Comparison of ENCODE assay signal across 32 cellular contexts in the genomic region with DNA sequence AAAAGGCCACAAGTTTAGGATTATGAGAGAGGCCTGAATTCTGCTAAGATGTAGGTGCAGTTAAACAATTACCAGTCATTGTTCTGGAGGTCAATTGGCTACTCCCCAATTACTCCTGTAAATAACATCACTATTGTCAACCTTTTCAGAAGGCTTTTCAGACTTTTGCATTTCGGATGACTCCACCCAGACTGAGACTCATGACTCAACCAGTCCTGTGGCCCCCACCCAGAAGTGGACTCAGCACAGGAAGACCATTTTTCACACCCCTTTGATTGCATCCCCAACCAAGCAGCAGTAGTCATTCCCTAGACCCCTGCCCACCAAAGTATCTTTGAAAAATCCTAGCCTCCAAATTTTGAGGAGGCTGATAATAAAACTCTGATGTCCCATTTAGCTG.
"Had no signal": no experiment of that assay in that cellular context is flagged by ENCODE, and none has a peak within 500 bp of the region (broad histone marks: within the 10 kb centered on the region; RNA-seq: fewer than 3 reads in every experiment).

No MANE protein-coding gene starts in this region.

- H3K4me1 ChIP-seq: ascending aorta, suprapubic skin had no signal

- H3K27ac Mint-ChIP-seq: activated CD4-positive, alpha-beta memory T cell treated with anti-CD3 and anti-CD28 coated beads for 36 hours; activated CD4-positive, alpha-beta T cell treated with anti-CD3 and anti-CD28 coated beads, Interleukin-2, amount 10 ng/mL, durations not matched to agents 24 days and 14 days; activated naive CD4-positive, alpha-beta T cell treated with anti-CD3 and anti-CD28 coated beads for 36 hours; activated naive CD8-positive, alpha-beta T cell treated with anti-CD3 and anti-CD28 coated beads for 36 hours; activated T-helper 1 cell treated with anti-CD3 and anti-CD28 coated beads, Interleukin-12 subunit alpha, Interleukin-12 subunit beta, Interleukin-2, Interleukin-4 antibody, amounts not matched to agents 30 ng/mL and 10 ng/mL and 1 ng/mL, durations not matched to agents 14 hours and 24 hours and 36 hours; dendritic cell treated with granulocyte-macrophage colony-stimulating factor and Interleukin-4, amounts not matched to agents 40 ng/mL and 50 ng/mL, for 4 days; natural killer cell treated with Interleukin-12 subunit alpha and Interleukin-12 subunit beta and Interleukin-15 and Interleukin-18, amount 100 ng/mL, for 72 hours; stimulated activated memory B cell treated with anti-CD40 and anti-IgM and Interleukin-4, amounts not matched to agents 10 μg/mL and 1 μg/mL and 100 μg/mL, for 72 hours; T-helper 17 cell had no signal

- DNase-seq: activated CD4-positive, alpha-beta memory T cell treated with anti-CD3 and anti-CD28 coated beads for 36 hours; activated CD4-positive, alpha-beta T cell treated with anti-CD3 and anti-CD28 coated beads, Interleukin-2, amount 10 ng/mL, durations not matched to agents 24 days and 14 days; activated CD4-positive, CD25-positive, alpha-beta regulatory T cell treated with anti-CD3 and anti-CD28 coated beads, Interleukin-2, amount 50 U/mL, for 72 hours; activated CD8-positive, alpha-beta memory T cell treated with anti-CD3 and anti-CD28 coated beads, Interleukin-2, amount 50 U/mL, for 4 hours; activated effector memory CD4-positive, alpha-beta T cell treated with anti-CD3 and anti-CD28 coated beads, Interleukin-2, amount 50 U/mL, for 16 hours; activated naive CD4-positive, alpha-beta T cell treated with anti-CD3 and anti-CD28 coated beads for 36 hours; activated naive CD8-positive, alpha-beta T cell treated with anti-CD3 and anti-CD28 coated beads for 36 hours; activated T-cell treated with anti-CD3 and anti-CD28 coated beads, Interleukin-2, amount 50 U/mL, for 1 hour; adrenal gland; effector memory CD4-positive, alpha-beta T cell; foreskin melanocyte; islet precursor cell; left cardiac atrium; midbrain; stimulated activated CD4-positive, alpha-beta T cell treated with anti-CD3 and anti-CD28 coated beads, Interleukin-1b, Interleukin-23, amount 100 ng/mL, for 48 hours; stimulated activated CD4-positive, alpha-beta T cell treated with anti-CD3 and anti-CD28 coated beads, Interleukin-4, amount 100 ng/mL, for 4 hours; stimulated activated CD8-positive, alpha-beta memory T cell treated with anti-CD3 and anti-CD28 coated beads, Interleukin-4, amount 100 ng/mL, for 48 hours; stomach; T-helper 17 cell; T1000 had no signal

- H3K4me3 Mint-ChIP-seq: activated CD4-positive, alpha-beta memory T cell treated with anti-CD3 and anti-CD28 coated beads for 36 hours; activated CD4-positive, alpha-beta T cell treated with anti-CD3 and anti-CD28 coated beads, Interleukin-2, amount 10 ng/mL, durations not matched to agents 24 days and 14 days; activated naive CD4-positive, alpha-beta T cell treated with anti-CD3 and anti-CD28 coated beads for 36 hours; activated naive CD8-positive, alpha-beta T cell treated with anti-CD3 and anti-CD28 coated beads for 36 hours; activated T-helper 1 cell treated with anti-CD3 and anti-CD28 coated beads, Interleukin-12 subunit alpha, Interleukin-12 subunit beta, Interleukin-2, Interleukin-4 antibody, amounts not matched to agents 30 ng/mL and 10 ng/mL and 1 ng/mL, durations not matched to agents 14 hours and 24 hours and 36 hours; brain; dendritic cell treated with granulocyte-macrophage colony-stimulating factor and Interleukin-4, amounts not matched to agents 40 ng/mL and 50 ng/mL, for 4 days; natural killer cell treated with Interleukin-12 subunit alpha and Interleukin-12 subunit beta and Interleukin-15 and Interleukin-18, amount 100 ng/mL, for 72 hours; stimulated activated memory B cell treated with anti-CD40 and anti-IgM and Interleukin-4, amounts not matched to agents 10 μg/mL and 1 μg/mL and 100 μg/mL, for 72 hours; T-helper 17 cell had no signal

- H3K9me3 ChIP-seq: adrenal gland, ascending aorta, right atrium auricular region, stomach, suprapubic skin, tibial nerve had no signal

- ATAC-seq: esophagus mucosa; left cardiac atrium; natural killer cell treated with Interleukin-12 subunit alpha and Interleukin-12 subunit beta and Interleukin-15 and Interleukin-18, amount 100 ng/mL, for 72 hours; stimulated activated memory B cell treated with anti-CD40 and anti-IgM and Interleukin-4, amounts not matched to agents 10 μg/mL and 1 μg/mL and 100 μg/mL, for 72 hours; T-helper 17 cell had no signal

- H3K27me3 Mint-ChIP-seq: activated CD4-positive, alpha-beta memory T cell treated with anti-CD3 and anti-CD28 coated beads for 36 hours; activated CD4-positive, alpha-beta T cell treated with anti-CD3 and anti-CD28 coated beads, Interleukin-2, amount 10 ng/mL, durations not matched to agents 24 days and 14 days; activated naive CD8-positive, alpha-beta T cell treated with anti-CD3 and anti-CD28 coated beads for 36 hours; brain; dendritic cell treated with granulocyte-macrophage colony-stimulating factor and Interleukin-4, amounts not matched to agents 40 ng/mL and 50 ng/mL, for 4 days; natural killer cell treated with Interleukin-12 subunit alpha and Interleukin-12 subunit beta and Interleukin-15 and Interleukin-18, amount 100 ng/mL, for 72 hours; stimulated activated memory B cell treated with anti-CD40 and anti-IgM and Interleukin-4, amounts not matched to agents 10 μg/mL and 1 μg/mL and 100 μg/mL, for 72 hours; T-helper 17 cell had no signal

- H3K9me3 Mint-ChIP-seq: activated CD4-positive, alpha-beta memory T cell treated with anti-CD3 and anti-CD28 coated beads for 36 hours; activated CD4-positive, alpha-beta T cell treated with anti-CD3 and anti-CD28 coated beads, Interleukin-2, amount 10 ng/mL, durations not matched to agents 24 days and 14 days; activated naive CD4-positive, alpha-beta T cell treated with anti-CD3 and anti-CD28 coated beads for 36 hours; activated naive CD8-positive, alpha-beta T cell treated with anti-CD3 and anti-CD28 coated beads for 36 hours; activated T-helper 1 cell treated with anti-CD3 and anti-CD28 coated beads, Interleukin-12 subunit alpha, Interleukin-12 subunit beta, Interleukin-2, Interleukin-4 antibody, amounts not matched to agents 30 ng/mL and 10 ng/mL and 1 ng/mL, durations not matched to agents 14 hours and 24 hours and 36 hours; brain; dendritic cell treated with granulocyte-macrophage colony-stimulating factor and Interleukin-4, amounts not matched to agents 40 ng/mL and 50 ng/mL, for 4 days; natural killer cell treated with Interleukin-12 subunit alpha and Interleukin-12 subunit beta and Interleukin-15 and Interleukin-18, amount 100 ng/mL, for 72 hours; stimulated activated memory B cell treated with anti-CD40 and anti-IgM and Interleukin-4, amounts not matched to agents 10 μg/mL and 1 μg/mL and 100 μg/mL, for 72 hours had no signal

- H3K4me2 ChIP-seq: smooth muscle cell had no signal

- H3K27me3 ChIP-seq: adrenal gland, ascending aorta, cardiac muscle cell, right atrium auricular region, stomach, suprapubic skin, tibial nerve had no signal

- H3K27ac ChIP-seq: adrenal gland, ascending aorta, cardiac muscle cell, right atrium auricular region, stomach, suprapubic skin had no signal

- H3K36me3 Mint-ChIP-seq: activated CD4-positive, alpha-beta memory T cell treated with anti-CD3 and anti-CD28 coated beads for 36 hours; activated naive CD8-positive, alpha-beta T cell treated with anti-CD3 and anti-CD28 coated beads for 36 hours had no signal
